In genomic region chr12:81950871-81951270, GRCh38 we compare ENCODE assay signal across 39 cellular contexts.
"Had no signal": no experiment of that assay in that cellular context is flagged by ENCODE, and none has a peak within 500 bp of the region (broad histone marks: within the 10 kb centered on the region; RNA-seq: fewer than 3 reads in every experiment).

No MANE protein-coding gene starts in this region.

- H3K4me1 ChIP-seq: adrenal gland, body of pancreas, breast epithelium had no signal

- H3K27ac ChIP-seq: adrenal gland, body of pancreas, brain microvascular endothelial cell, breast epithelium, cardiac muscle cell, VCaP had no signal

- H3K27ac Mint-ChIP-seq: activated B cell treated with CpG ODN at 0.5 μM for 24 hours; activated CD4-positive, alpha-beta memory T cell treated with anti-CD3 and anti-CD28 coated beads, Interleukin-2, amount 10 ng/mL, durations not matched to agents 7 days and 5 days; activated CD4-positive, alpha-beta T cell treated with anti-CD3 and anti-CD28 coated beads, Interleukin-2, amount 10 ng/mL, durations not matched to agents 24 days and 14 days; activated CD8-positive, alpha-beta memory T cell treated with anti-CD3 and anti-CD28 coated beads, Interleukin-2, amount 10 ng/mL, durations not matched to agents 7 days and 5 days; activated CD8-positive, alpha-beta T cell treated with anti-CD3 and anti-CD28 coated beads, Interleukin-2, amount 10 ng/mL, durations not matched to agents 7 days and 5 days; activated naive CD4-positive, alpha-beta T cell treated with anti-CD3 and anti-CD28 coated beads for 36 hours; activated naive CD4-positive, alpha-beta T cell treated with anti-CD3 and anti-CD28 coated beads, Interleukin-2, amount 50 U/mL, for 72 hours; activated naive CD8-positive, alpha-beta T cell treated with anti-CD3 and anti-CD28 coated beads for 36 hours; activated T-cell treated with anti-CD3 and anti-CD28 coated beads, Interleukin-2, amount 50 U/mL, for 24 hours; activated T-helper 1 cell treated with anti-CD3 and anti-CD28 coated beads, Interleukin-12 subunit alpha, Interleukin-12 subunit beta, Interleukin-2, Interleukin-4 antibody, amounts not matched to agents 30 ng/mL and 10 ng/mL and 1 ng/mL, durations not matched to agents 14 hours and 24 hours and 36 hours; activated T-helper 17 cell treated with anti-CD3 and anti-CD28 coated beads, Interleukin-2, amount 50 U/mL, for 72 hours; T-helper 1 cell treated with Interleukin-12 subunit alpha and Interleukin-12 subunit beta and Interleukin-4 antibody, amounts not matched to agents 30 μg/mL and 1 μg/mL, for 36 hours; T-helper 2 cell treated with Interferon-gamma antibody and Interleukin-4, amounts not matched to agents 5 μg/mL and 100 μg/mL, for 36 hours had no signal

- H3K4me3 ChIP-seq: adrenal gland, body of pancreas, breast epithelium, cardiac muscle cell had no signal

- H3K36me3 Mint-ChIP-seq: activated CD8-positive, alpha-beta memory T cell treated with anti-CD3 and anti-CD28 coated beads, Interleukin-2, amount 10 ng/mL, durations not matched to agents 7 days and 5 days; activated naive CD4-positive, alpha-beta T cell treated with anti-CD3 and anti-CD28 coated beads, Interleukin-2, amount 50 U/mL, for 72 hours; activated naive CD8-positive, alpha-beta T cell treated with anti-CD3 and anti-CD28 coated beads for 36 hours had no signal

- H3K9me3 ChIP-seq: adrenal gland, body of pancreas, breast epithelium had no signal

- H3K36me3 ChIP-seq: adrenal gland, brain microvascular endothelial cell, breast epithelium, cardiac muscle cell had no signal

- H3K27me3 ChIP-seq: adrenal gland, body of pancreas, brain microvascular endothelial cell, breast epithelium, cardiac muscle cell had no signal

- H3K4me1 Mint-ChIP-seq: activated B cell treated with CpG ODN at 0.5 μM for 24 hours; activated CD8-positive, alpha-beta memory T cell treated with anti-CD3 and anti-CD28 coated beads, Interleukin-2, amount 10 ng/mL, durations not matched to agents 7 days and 5 days; activated T-helper 17 cell treated with anti-CD3 and anti-CD28 coated beads, Interleukin-2, amount 50 U/mL, for 72 hours; central memory CD8-positive, alpha-beta T cell had no signal

- ATAC-seq: activated CD8-positive, alpha-beta memory T cell treated with anti-CD3 and anti-CD28 coated beads, Interleukin-2, amount 10 ng/mL, durations not matched to agents 7 days and 5 days; activated CD8-positive, alpha-beta T cell treated with anti-CD3 and anti-CD28 coated beads, Interleukin-2, amount 10 ng/mL, durations not matched to agents 7 days and 5 days; activated naive CD4-positive, alpha-beta T cell treated with anti-CD3 and anti-CD28 coated beads, Interleukin-2, amount 50 U/mL, for 72 hours; activated T-helper 17 cell treated with anti-CD3 and anti-CD28 coated beads, Interleukin-2, amount 50 U/mL, for 72 hours; body of pancreas had no signal

- H3K9me3 Mint-ChIP-seq: activated CD4-positive, alpha-beta T cell treated with anti-CD3 and anti-CD28 coated beads, Interleukin-2, amount 10 ng/mL, durations not matched to agents 24 days and 14 days; activated naive CD4-positive, alpha-beta T cell treated with anti-CD3 and anti-CD28 coated beads for 36 hours; activated T-cell treated with anti-CD3 and anti-CD28 coated beads, Interleukin-2, amount 50 U/mL, for 24 hours; activated T-helper 1 cell treated with anti-CD3 and anti-CD28 coated beads, Interleukin-12 subunit alpha, Interleukin-12 subunit beta, Interleukin-2, Interleukin-4 antibody, amounts not matched to agents 30 ng/mL and 10 ng/mL and 1 ng/mL, durations not matched to agents 14 hours and 24 hours and 36 hours; T-helper 1 cell treated with Interleukin-12 subunit alpha and Interleukin-12 subunit beta and Interleukin-4 antibody, amounts not matched to agents 30 μg/mL and 1 μg/mL, for 36 hours; T-helper 2 cell treated with Interferon-gamma antibody and Interleukin-4, amounts not matched to agents 5 μg/mL and 100 μg/mL, for 36 hours had no signal

- DNase-seq: activated B cell treated with CpG ODN at 0.5 μM for 24 hours; activated CD4-positive, alpha-beta memory T cell treated with anti-CD3 and anti-CD28 coated beads, Interleukin-2, amount 10 ng/mL, durations not matched to agents 7 days and 5 days; activated CD4-positive, alpha-beta T cell treated with anti-CD3 and anti-CD28 coated beads for 4 hours; activated CD4-positive, alpha-beta T cell treated with anti-CD3 and anti-CD28 coated beads, Interleukin-2, amount 10 ng/mL, durations not matched to agents 24 days and 14 days; activated CD4-positive, alpha-beta T cell treated with anti-CD3 and anti-CD28 coated beads, Interleukin-2, amount 50 U/mL, for 1 hour; activated CD4-positive, alpha-beta T cell treated with anti-CD3 and anti-CD28 coated beads, Interleukin-2, amount 50 U/mL, for 48 hours; activated CD4-positive, CD25-positive, alpha-beta regulatory T cell treated with anti-CD3 and anti-CD28 coated beads, Interleukin-2, amount 50 U/mL, for 72 hours; activated CD8-positive, alpha-beta memory T cell treated with anti-CD3 and anti-CD28 coated beads for 24 hours; activated CD8-positive, alpha-beta memory T cell treated with anti-CD3 and anti-CD28 coated beads, Interleukin-2, amount 10 ng/mL, durations not matched to agents 7 days and 5 days; activated CD8-positive, alpha-beta memory T cell treated with anti-CD3 and anti-CD28 coated beads, Interleukin-2, amount 50 U/mL, for 48 hours; activated CD8-positive, alpha-beta T cell treated with anti-CD3 and anti-CD28 coated beads, Interleukin-2, amount 10 ng/mL, durations not matched to agents 7 days and 5 days; activated effector memory CD4-positive, alpha-beta T cell treated with anti-CD3 and anti-CD28 coated beads, Interleukin-2, amount 50 U/mL, for 16 hours; activated gamma-delta T cell treated with Interleukin-2 at 50 U/mL for 16 hours; activated naive CD4-positive, alpha-beta T cell; activated naive CD4-positive, alpha-beta T cell treated with anti-CD3 and anti-CD28 coated beads for 36 hours; activated naive CD4-positive, alpha-beta T cell treated with anti-CD3 and anti-CD28 coated beads, Interleukin-2, amount 50 U/mL, for 16 hours; activated naive CD8-positive, alpha-beta T cell treated with anti-CD3 and anti-CD28 coated beads for 36 hours; activated T-cell treated with anti-CD3 and anti-CD28 coated beads, Interleukin-2, amount 50 U/mL, for 24 hours; activated T-cell treated with anti-CD3 and anti-CD28 coated beads, Interleukin-2, amount 50 U/mL, for 48 hours; adrenal gland; amniotic stem cell; body of pancreas; brain microvascular endothelial cell; caudate nucleus; cerebellar nuclear complex; T-helper 1 cell; T-helper 2 cell; T-helper 9 cell had no signal

- FAIRE-seq: astrocyte, TTC549 had no signal

- H3K27me3 Mint-ChIP-seq: activated B cell treated with CpG ODN at 0.5 μM for 24 hours; activated CD4-positive, alpha-beta memory T cell treated with anti-CD3 and anti-CD28 coated beads, Interleukin-2, amount 10 ng/mL, durations not matched to agents 7 days and 5 days; activated CD4-positive, alpha-beta T cell treated with anti-CD3 and anti-CD28 coated beads, Interleukin-2, amount 10 ng/mL, durations not matched to agents 24 days and 14 days; activated CD8-positive, alpha-beta memory T cell treated with anti-CD3 and anti-CD28 coated beads, Interleukin-2, amount 10 ng/mL, durations not matched to agents 7 days and 5 days; activated naive CD8-positive, alpha-beta T cell treated with anti-CD3 and anti-CD28 coated beads for 36 hours; activated T-cell treated with anti-CD3 and anti-CD28 coated beads, Interleukin-2, amount 50 U/mL, for 24 hours; activated T-helper 17 cell treated with anti-CD3 and anti-CD28 coated beads, Interleukin-2, amount 50 U/mL, for 72 hours; central memory CD8-positive, alpha-beta T cell had no signal

- H3K4me3 Mint-ChIP-seq: activated B cell treated with CpG ODN at 0.5 μM for 24 hours; activated CD4-positive, alpha-beta memory T cell treated with anti-CD3 and anti-CD28 coated beads, Interleukin-2, amount 10 ng/mL, durations not matched to agents 7 days and 5 days; activated CD4-positive, alpha-beta T cell treated with anti-CD3 and anti-CD28 coated beads, Interleukin-2, amount 10 ng/mL, durations not matched to agents 24 days and 14 days; activated CD8-positive, alpha-beta memory T cell treated with anti-CD3 and anti-CD28 coated beads, Interleukin-2, amount 10 ng/mL, durations not matched to agents 7 days and 5 days; activated CD8-positive, alpha-beta T cell treated with anti-CD3 and anti-CD28 coated beads, Interleukin-2, amount 10 ng/mL, durations not matched to agents 7 days and 5 days; activated naive CD4-positive, alpha-beta T cell treated with anti-CD3 and anti-CD28 coated beads for 36 hours; activated naive CD8-positive, alpha-beta T cell treated with anti-CD3 and anti-CD28 coated beads for 36 hours; activated T-cell treated with anti-CD3 and anti-CD28 coated beads, Interleukin-2, amount 50 U/mL, for 24 hours; activated T-helper 1 cell treated with anti-CD3 and anti-CD28 coated beads, Interleukin-12 subunit alpha, Interleukin-12 subunit beta, Interleukin-2, Interleukin-4 antibody, amounts not matched to agents 30 ng/mL and 10 ng/mL and 1 ng/mL, durations not matched to agents 14 hours and 24 hours and 36 hours; activated T-helper 17 cell treated with anti-CD3 and anti-CD28 coated beads, Interleukin-2, amount 50 U/mL, for 72 hours; central memory CD8-positive, alpha-beta T cell; T-helper 1 cell treated with Interleukin-12 subunit alpha and Interleukin-12 subunit beta and Interleukin-4 antibody, amounts not matched to agents 30 μg/mL and 1 μg/mL, for 36 hours; T-helper 2 cell treated with Interferon-gamma antibody and Interleukin-4, amounts not matched to agents 5 μg/mL and 100 μg/mL, for 36 hours had no signal
